9 cellular contexts compared by ENCODE assay signal in the genomic region with DNA sequence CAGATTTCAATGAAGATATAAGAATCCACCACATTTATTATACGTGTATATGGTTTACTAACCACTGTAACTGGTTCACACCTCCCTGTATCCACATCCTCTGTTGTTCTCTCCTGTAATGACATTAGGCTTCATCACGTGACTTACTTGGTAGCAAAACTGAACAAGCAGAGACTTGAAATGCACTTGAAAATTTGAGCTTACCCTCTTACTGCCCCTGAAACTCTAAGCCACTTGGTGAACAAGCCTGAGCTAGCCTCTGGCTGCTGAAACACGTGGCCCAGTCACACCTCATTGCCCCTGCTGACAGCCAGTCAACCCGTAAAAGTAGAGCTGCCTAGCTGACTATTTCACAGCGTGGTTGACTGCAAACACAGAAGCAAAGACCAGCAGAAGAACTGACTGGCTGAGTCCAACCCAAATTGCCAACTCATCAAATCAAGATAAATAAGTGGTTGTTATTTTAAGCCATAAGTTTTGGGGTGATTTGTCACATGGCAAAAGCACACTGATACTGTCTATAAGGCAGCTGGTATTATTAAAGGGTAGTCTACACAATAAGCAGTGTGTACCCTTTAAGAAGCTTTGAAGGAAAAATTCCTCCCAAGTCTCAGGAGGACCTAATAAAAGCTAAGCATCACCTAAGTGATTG.
DNase-seq lines count a peak whose midpoint lies in the region; ATAC-seq, FAIRE-seq and TF ChIP-seq lines count a peak whose summit lies in the region.
"Had no signal": no experiment of that assay in that cellular context is flagged by ENCODE, and none has a peak within 500 bp of the region (broad histone marks: within the 10 kb centered on the region; RNA-seq: fewer than 3 reads in every experiment).

No MANE protein-coding gene starts in this region.

- peaks cover 7 to 14% (median 7%) of the 10 kb centered on the region in 3 donors for H3K4me1 Mint-ChIP-seq in T-cell

- no peak overlapping the region for H3K4me3 ChIP-seq in upper lobe of right lung
- H3K4me3 ChIP-seq in PC-9, result no peak overlapping the region

- no peaks in the 10 kb centered on the region for H3K4me1 ChIP-seq in upper lobe of right lung
- no peaks in the 10 kb centered on the region for H3K4me1 ChIP-seq in PC-9 (replicated peaks; ENCODE audit: insufficient read depth)

- TF ChIP-seq CTCF in upper lobe of right lung (IDR thresholded peaks at IDR 0.05) (no peak), PC-9 (conservative IDR thresholded peaks at IDR 0.05) (no peak)

- H3K36me3 Mint-ChIP-seq in T-cell, result peaks cover 59% of the 10 kb centered on the region

- H3K9me3 ChIP-seq in upper lobe of right lung, result no peaks in the 10 kb centered on the region
- H3K9me3 ChIP-seq in PC-9 (ENCODE audit: insufficient read depth, low read depth), result no peaks in the 10 kb centered on the region

- intact Hi-C loops in upper lobe of right lung (cut with DNase I), result no loop called here
- intact Hi-C loops in PC-9 (cut with micrococcal nuclease; ENCODE audit: unreplicated experiment), result no loop called here

- no peak overlapping the region for H2AFZ ChIP-seq in PC-9

- H3K27ac ChIP-seq in upper lobe of right lung (no peak overlapping the region), PC-9 (no peak overlapping the region)

- H3K9me2 ChIP-seq in PC-9 (ENCODE audit: insufficient read depth), result no peaks in the 10 kb centered on the region; the same call in 1 of the 2 replicates

- H3K4me2 ChIP-seq in PC-9, result no peak overlapping the region

- CTCF ChIA-PET in T-cell (lab: Charles Lee) (interaction anchor here in 1 of 2 donors (1.2 kb wide), 1 partner anchor 9 kb away, joined by 6 read pairs; no protein-coding TSS in a partner anchor), PC-9 (lab: Charles Lee) (no interaction called here)

- ATAC-seq in GM21529 (IDR thresholded peaks at IDR 0.05; ENCODE audit: unreplicated experiment), result peak; percentile 99
- ATAC-seq in T-cell (replicated peaks in 1 of 4), result peak in 3 of 4 experiments; percentile 38 to 71 (median 66)
- ATAC-seq in upper lobe of right lung, result peak; percentile 76

- TF ChIP-seq POLR2A in GM12891 (IDR thresholded peaks at IDR 0.05; ENCODE audit: low read depth, low read length), result no peak

- H3K36me3 ChIP-seq in upper lobe of right lung (peaks cover 55% of the 10 kb centered on the region), PC-9 (ENCODE audit: low read depth) (no peaks in the 10 kb centered on the region)

- POLR2A ChIA-PET in T-cell (lab: Charles Lee), result interaction anchor here in 1 of 2 donors (0.5 to 0.6 kb wide), 2 partner anchors 120 to 163 kb away, joined by 3 to 4 read pairs; no protein-coding TSS in a partner anchor
- POLR2A ChIA-PET in PC-9 (lab: Charles Lee; ENCODE audit: unreplicated experiment), result no interaction called here

- no peaks in the 10 kb centered on the region for H3F3A ChIP-seq in PC-9 (ENCODE audit: insufficient read depth, low read depth)

- no peaks in the 10 kb centered on the region for H3K9me3 Mint-ChIP-seq in T-cell
- H3K9me3 Mint-ChIP-seq: brain had no signal

- H3K4me3 Mint-ChIP-seq in T-cell, result no peak overlapping the region
- H3K4me3 Mint-ChIP-seq: brain had no signal

- DNase-seq in GM12891 (ENCODE audit: insufficient read length, low spot score) (peak; percentile 36), HPDE6-E6E7 (ENCODE audit: extremely low spot score) (peak; percentile 99), T-cell (peak in 17 of 34 experiments; percentile 2 to 27 (median 6)), upper lobe of right lung (no peak), hepatic stellate cell (ENCODE audit: low spot score) (no peak), PC-9 (no peak)
- DNase-seq in activated CD4-positive, alpha-beta T cell treated with anti-CD3 and anti-CD28 coated beads, Interleukin-2, amount 50 U/mL, for 1 hour, result no peak

- H3K27me3 ChIP-seq in upper lobe of right lung (no peaks in the 10 kb centered on the region), PC-9 (ENCODE audit: insufficient read depth, low read depth) (no peaks in the 10 kb centered on the region)

- peak; percentile 95 for FAIRE-seq in GM12891 (lab: Jason Lieb, UNC)

- peak overlapping the region in 1 of 2 donors; percentile 26 for H3K27ac Mint-ChIP-seq in T-cell

- no peaks in the 10 kb centered on the region for H4K20me1 ChIP-seq in PC-9 (ENCODE audit: insufficient read depth)

- H3K27me3 Mint-ChIP-seq in T-cell, result no peaks in the 10 kb centered on the region
- H3K27me3 Mint-ChIP-seq: brain had no signal

- H3K79me2 ChIP-seq in PC-9 (ENCODE audit: low read depth), result no peaks in the 10 kb centered on the region

- BruUV-seq in PC-9 (replicated peaks; lab: Mats Ljungman, UMichigan), result no TSS peak

TF ChIP-seq in GM12891, 5 proteins besides CTCF, POLR2A, EP300 and RAD21:
- TF ChIP-seq POLR2AphosphoS5 (IDR thresholded peaks at IDR 0.05; ENCODE audit: low read depth, low read length), result no peak
- TF ChIP-seq SPI1 (IDR thresholded peaks at IDR 0.05; ENCODE audit: low read depth, low read length), result no peak
- TF ChIP-seq TAF1 (IDR thresholded peaks at IDR 0.05; ENCODE audit: low read depth, low read length), result 0 out of 2 replicates have a peak, but pooled peaks have one; percentile 17
- TF ChIP-seq POU2F2 (IDR thresholded peaks at IDR 0.05; ENCODE audit: low read depth, low read length), result 0 out of 2 replicates have a peak, but pooled peaks have one; percentile 32
- peak; percentile 98 for TF ChIP-seq PAX5 (IDR thresholded peaks at IDR 0.05; ENCODE audit: insufficient read depth, low read length, severe bottlenecking)

Comparison
In these comparisons a context has a peak if more than half of its experiments do, and no peak if none do; other contexts are left out.
1. DNase-seq: peak in GM12891 (single experiment) and HPDE6-E6E7 (single experiment); none in upper lobe of right lung (single experiment), hepatic stellate cell (single experiment), activated CD4-positive, alpha-beta T cell treated with anti-CD3 and anti-CD28 coated beads, Interleukin-2, amount 50 U/mL, for 1 hour (single experiment) and PC-9 (0 of 2).
2. Peak in every context shown above with its lines, with median percentiles within 50 percentile points of each other: ATAC-seq.